Comparison of ENCODE assay signal across 34 cellular contexts in the genomic region with DNA sequence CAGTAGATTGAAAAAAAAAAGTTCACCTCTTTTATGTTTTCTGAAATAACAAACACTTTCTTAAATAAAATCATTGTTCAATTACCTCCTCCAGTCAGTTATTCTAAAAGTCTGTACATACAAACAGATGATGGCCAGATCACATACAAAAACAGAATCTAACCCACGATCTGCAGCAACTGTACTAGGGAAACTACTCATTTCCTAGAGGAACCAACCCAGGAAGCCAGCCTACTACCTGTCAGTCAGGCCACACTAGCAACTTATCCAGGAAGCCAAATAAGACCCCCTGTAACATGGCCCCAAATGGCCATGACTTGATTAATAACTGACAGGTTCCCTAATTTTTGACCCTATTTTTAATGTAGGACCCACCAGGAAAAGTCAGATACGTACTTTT.
"Had no signal": no experiment of that assay in that cellular context is flagged by ENCODE, and none has a peak within 500 bp of the region (broad histone marks: within the 10 kb centered on the region; RNA-seq: fewer than 3 reads in every experiment).

No MANE protein-coding gene starts in this region.

- H3K27ac ChIP-seq: adrenal gland, body of pancreas, colonic mucosa, dorsolateral prefrontal cortex, esophagus muscularis mucosa, foreskin keratinocyte, gastrocnemius medialis, heart right ventricle had no signal

- H3K4me1 Mint-ChIP-seq: activated CD4-positive, alpha-beta memory T cell treated with anti-CD3 and anti-CD28 coated beads, Interleukin-2, amount 10 ng/mL, durations not matched to agents 7 days and 5 days; activated CD4-positive, alpha-beta T cell treated with anti-CD3 and anti-CD28 coated beads, Interleukin-2, amount 10 ng/mL, durations not matched to agents 7 days and 5 days; activated naive CD4-positive, alpha-beta T cell treated with anti-CD3 and anti-CD28 coated beads, Interleukin-2, amount 50 U/mL, for 24 hours; activated naive CD8-positive, alpha-beta T cell treated with anti-CD3 and anti-CD28 coated beads, Interleukin-2, amount 50 U/mL, for 24 hours; activated T-helper 17 cell treated with anti-CD3 and anti-CD28 coated beads, Interleukin-2, amount 50 U/mL, for 72 hours; endodermal cell; T-helper 17 cell; WTC11 had no signal

- DNase-seq: activated CD4-positive, alpha-beta memory T cell treated with anti-CD3 and anti-CD28 coated beads, Interleukin-2, amount 10 ng/mL, durations not matched to agents 7 days and 5 days; activated CD4-positive, alpha-beta T cell treated with anti-CD3 and anti-CD28 coated beads for 1 hour; activated CD4-positive, alpha-beta T cell treated with anti-CD3 and anti-CD28 coated beads for 4 hours; activated CD4-positive, alpha-beta T cell treated with anti-CD3 and anti-CD28 coated beads, Interleukin-2, amount 10 ng/mL, durations not matched to agents 7 days and 5 days; activated CD4-positive, alpha-beta T cell treated with anti-CD3 and anti-CD28 coated beads, Interleukin-2, amount 50 U/mL, for 4 hours; activated CD8-positive, alpha-beta memory T cell treated with anti-CD3 and anti-CD28 coated beads, Interleukin-2, amount 50 U/mL, for 48 hours; activated effector memory CD4-positive, alpha-beta T cell treated with anti-CD3 and anti-CD28 coated beads, Interleukin-2, amount 50 U/mL, for 16 hours; activated naive CD4-positive, alpha-beta T cell treated with anti-CD3 and anti-CD28 coated beads for 36 hours; activated naive CD8-positive, alpha-beta T cell treated with anti-CD3 and anti-CD28 coated beads for 36 hours; activated naive CD8-positive, alpha-beta T cell treated with anti-CD3 and anti-CD28 coated beads, Interleukin-2, amount 50 U/mL, for 24 hours; activated T-cell treated with anti-CD3 and anti-CD28 coated beads for 4 hours; activated T-cell treated with anti-CD3 and anti-CD28 coated beads, Interleukin-2, amount 50 U/mL, for 24 hours; adrenal gland; amygdala; aorta; body of pancreas; caudate nucleus; cerebellar nuclear complex; colonic mucosa; dorsolateral prefrontal cortex; effector memory CD4-positive, alpha-beta T cell; endodermal cell; erythroblast; foreskin keratinocyte; gastrocnemius medialis; heart right ventricle; T-helper 1 cell; T-helper 17 cell; T1000 had no signal

- H3K9me3 Mint-ChIP-seq: activated CD4-positive, alpha-beta memory T cell treated with anti-CD3 and anti-CD28 coated beads, Interleukin-2, amount 10 ng/mL, durations not matched to agents 7 days and 5 days; activated CD4-positive, alpha-beta T cell treated with anti-CD3 and anti-CD28 coated beads, Interleukin-2, amount 10 ng/mL, durations not matched to agents 7 days and 5 days; activated naive CD4-positive, alpha-beta T cell treated with anti-CD3 and anti-CD28 coated beads for 36 hours; activated naive CD4-positive, alpha-beta T cell treated with anti-CD3 and anti-CD28 coated beads, Interleukin-2, amount 50 U/mL, for 24 hours; activated naive CD8-positive, alpha-beta T cell treated with anti-CD3 and anti-CD28 coated beads for 36 hours; activated naive CD8-positive, alpha-beta T cell treated with anti-CD3 and anti-CD28 coated beads, Interleukin-2, amount 50 U/mL, for 24 hours; activated T-cell treated with anti-CD3 and anti-CD28 coated beads, Interleukin-2, amount 50 U/mL, for 24 hours; endodermal cell; T-helper 2 cell treated with Interferon-gamma antibody and Interleukin-4, amounts not matched to agents 5 μg/mL and 100 μg/mL, for 36 hours had no signal

- H3K4me3 ChIP-seq: adrenal gland, body of pancreas, colonic mucosa, dorsolateral prefrontal cortex, esophagus muscularis mucosa, gastrocnemius medialis, heart right ventricle had no signal

- H3K4me1 ChIP-seq: adrenal gland, body of pancreas, colonic mucosa, esophagus muscularis mucosa, foreskin keratinocyte, gastrocnemius medialis, heart right ventricle had no signal

- H3K36me3 ChIP-seq: adrenal gland, colonic mucosa, esophagus muscularis mucosa, gastrocnemius medialis, heart right ventricle had no signal

- H3K27me3 ChIP-seq: adrenal gland, body of pancreas, colonic mucosa, dorsolateral prefrontal cortex, esophagus muscularis mucosa, foreskin keratinocyte, gastrocnemius medialis, heart right ventricle had no signal

- H3K27me3 Mint-ChIP-seq: activated CD4-positive, alpha-beta memory T cell treated with anti-CD3 and anti-CD28 coated beads, Interleukin-2, amount 10 ng/mL, durations not matched to agents 7 days and 5 days; activated CD4-positive, alpha-beta T cell treated with anti-CD3 and anti-CD28 coated beads, Interleukin-2, amount 10 ng/mL, durations not matched to agents 7 days and 5 days; activated naive CD4-positive, alpha-beta T cell treated with anti-CD3 and anti-CD28 coated beads, Interleukin-2, amount 50 U/mL, for 24 hours; activated naive CD8-positive, alpha-beta T cell treated with anti-CD3 and anti-CD28 coated beads for 36 hours; activated naive CD8-positive, alpha-beta T cell treated with anti-CD3 and anti-CD28 coated beads, Interleukin-2, amount 50 U/mL, for 24 hours; activated T-cell treated with anti-CD3 and anti-CD28 coated beads, Interleukin-2, amount 50 U/mL, for 24 hours; activated T-helper 17 cell treated with anti-CD3 and anti-CD28 coated beads, Interleukin-2, amount 50 U/mL, for 72 hours; T-helper 17 cell had no signal

- H3K27ac Mint-ChIP-seq: activated CD4-positive, alpha-beta memory T cell treated with anti-CD3 and anti-CD28 coated beads, Interleukin-2, amount 10 ng/mL, durations not matched to agents 7 days and 5 days; activated CD4-positive, alpha-beta T cell treated with anti-CD3 and anti-CD28 coated beads, Interleukin-2, amount 10 ng/mL, durations not matched to agents 7 days and 5 days; activated naive CD4-positive, alpha-beta T cell treated with anti-CD3 and anti-CD28 coated beads for 36 hours; activated naive CD4-positive, alpha-beta T cell treated with anti-CD3 and anti-CD28 coated beads, Interleukin-2, amount 50 U/mL, for 24 hours; activated naive CD8-positive, alpha-beta T cell treated with anti-CD3 and anti-CD28 coated beads for 36 hours; activated naive CD8-positive, alpha-beta T cell treated with anti-CD3 and anti-CD28 coated beads, Interleukin-2, amount 50 U/mL, for 24 hours; activated T-cell treated with anti-CD3 and anti-CD28 coated beads, Interleukin-2, amount 50 U/mL, for 24 hours; activated T-helper 17 cell treated with anti-CD3 and anti-CD28 coated beads, Interleukin-2, amount 50 U/mL, for 72 hours; endodermal cell; T-helper 17 cell; T-helper 2 cell treated with Interferon-gamma antibody and Interleukin-4, amounts not matched to agents 5 μg/mL and 100 μg/mL, for 36 hours; WTC11 had no signal

- H3K4me3 Mint-ChIP-seq: activated CD4-positive, alpha-beta memory T cell treated with anti-CD3 and anti-CD28 coated beads, Interleukin-2, amount 10 ng/mL, durations not matched to agents 7 days and 5 days; activated CD4-positive, alpha-beta T cell treated with anti-CD3 and anti-CD28 coated beads, Interleukin-2, amount 10 ng/mL, durations not matched to agents 7 days and 5 days; activated naive CD4-positive, alpha-beta T cell treated with anti-CD3 and anti-CD28 coated beads for 36 hours; activated naive CD4-positive, alpha-beta T cell treated with anti-CD3 and anti-CD28 coated beads, Interleukin-2, amount 50 U/mL, for 24 hours; activated naive CD8-positive, alpha-beta T cell treated with anti-CD3 and anti-CD28 coated beads for 36 hours; activated naive CD8-positive, alpha-beta T cell treated with anti-CD3 and anti-CD28 coated beads, Interleukin-2, amount 50 U/mL, for 24 hours; activated T-cell treated with anti-CD3 and anti-CD28 coated beads, Interleukin-2, amount 50 U/mL, for 24 hours; activated T-helper 17 cell treated with anti-CD3 and anti-CD28 coated beads, Interleukin-2, amount 50 U/mL, for 72 hours; endodermal cell; T-helper 17 cell; T-helper 2 cell treated with Interferon-gamma antibody and Interleukin-4, amounts not matched to agents 5 μg/mL and 100 μg/mL, for 36 hours; WTC11 had no signal

- ATAC-seq: activated naive CD8-positive, alpha-beta T cell treated with anti-CD3 and anti-CD28 coated beads, Interleukin-2, amount 50 U/mL, for 24 hours; activated T-helper 17 cell treated with anti-CD3 and anti-CD28 coated beads, Interleukin-2, amount 50 U/mL, for 72 hours; body of pancreas; foreskin keratinocyte; gastrocnemius medialis; heart right ventricle; T-helper 17 cell; WTC11 had no signal

- H3K9me3 ChIP-seq: adrenal gland, body of pancreas, colonic mucosa, esophagus muscularis mucosa, gastrocnemius medialis had no signal

- H3K36me3 Mint-ChIP-seq: activated naive CD4-positive, alpha-beta T cell treated with anti-CD3 and anti-CD28 coated beads, Interleukin-2, amount 50 U/mL, for 24 hours; activated naive CD8-positive, alpha-beta T cell treated with anti-CD3 and anti-CD28 coated beads for 36 hours had no signal
